10 cellular contexts compared by ENCODE assay signal in the genomic region with DNA sequence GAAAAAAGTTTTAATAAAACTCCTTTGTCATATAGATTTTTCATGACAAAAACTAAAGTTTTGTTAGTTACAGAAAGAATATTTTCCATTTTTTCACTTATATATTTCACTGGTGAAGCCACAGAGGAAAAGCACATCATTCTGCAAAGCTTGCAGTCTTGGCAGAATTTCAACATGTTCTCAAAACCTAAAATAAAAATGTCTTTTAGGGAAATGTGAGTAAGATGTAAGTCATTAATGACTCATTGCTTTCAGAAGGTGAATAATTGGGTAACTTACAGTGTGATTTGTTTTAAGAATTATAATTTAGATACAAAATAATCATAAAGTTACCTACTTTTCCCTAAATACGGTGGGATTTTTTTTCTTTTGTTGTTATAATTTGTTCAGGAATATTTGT. TPM values are rescaled to one million over a fixed set of nuclear protein-coding genes. Genes with fewer than 3 reads are reported as not detected.
DNase-seq lines count a peak whose midpoint lies in the region; ATAC-seq and TF ChIP-seq lines count a peak whose summit lies in the region.
"Had no signal": no experiment of that assay in that cellular context is flagged by ENCODE, and none has a peak within 500 bp of the region (broad histone marks: within the 10 kb centered on the region; RNA-seq: fewer than 3 reads in every experiment).

No MANE protein-coding gene starts in this region.

- 65 to 86% (median 73%) methylated on average over 1 of the region's 1 CpG for whole genome bisulfite sequencing in stomach, 5 donors
- 67% methylated on average over 1 of the region's 1 CpG for WGBS in right lobe of liver (ENCODE audit: insufficient coverage, low coverage, low lambda C conversion rate, missing lambda C conversion rate)

- peak overlapping the region; percentile 57 for H3K27ac Mint-ChIP-seq in activated naive CD8-positive, alpha-beta T cell treated with anti-CD3 and anti-CD28 coated beads, Interleukin-2, amount 50 U/mL, for 24 hours
- H3K27ac Mint-ChIP-seq in T-helper 17 cell, result no peak overlapping the region

- H3K27me3 Mint-ChIP-seq in activated naive CD8-positive, alpha-beta T cell treated with anti-CD3 and anti-CD28 coated beads, Interleukin-2, amount 50 U/mL, for 24 hours, result no peaks in the 10 kb centered on the region
- H3K27me3 Mint-ChIP-seq in T-helper 17 cell, result no peaks in the 10 kb centered on the region

- H3K4me1 Mint-ChIP-seq in activated naive CD8-positive, alpha-beta T cell treated with anti-CD3 and anti-CD28 coated beads, Interleukin-2, amount 50 U/mL, for 24 hours, result peaks cover 40% of the 10 kb centered on the region
- H3K4me1 Mint-ChIP-seq in T-helper 17 cell, result peaks cover 6% of the 10 kb centered on the region

- intact Hi-C loops in stomach (cut with DNase I; ENCODE audit: low total_unique reads) (no loop called here), right lobe of liver (cut with DNase I) (no loop called here)

- no peaks in the 10 kb centered on the region for H3K9me3 Mint-ChIP-seq in activated naive CD8-positive, alpha-beta T cell treated with anti-CD3 and anti-CD28 coated beads, Interleukin-2, amount 50 U/mL, for 24 hours

- H3K4me1 ChIP-seq in SJCRH30 (no peaks in the 10 kb centered on the region), stomach (peaks cover 0 to 11% (median 4%) of the 10 kb centered on the region in 4 donors), right lobe of liver (no peaks in the 10 kb centered on the region)

- no peak overlapping the region for H3K4me3 Mint-ChIP-seq in activated naive CD8-positive, alpha-beta T cell treated with anti-CD3 and anti-CD28 coated beads, Interleukin-2, amount 50 U/mL, for 24 hours
- H3K4me3 Mint-ChIP-seq in T-helper 17 cell, result no peak overlapping the region

- TF ChIP-seq CTCF in AG04450 (IDR thresholded peaks at IDR 0.05; ENCODE audit: low read depth, low read length), result no peak
- TF ChIP-seq CTCF in stomach (IDR thresholded peaks at IDR 0.05), result no peak
- TF ChIP-seq CTCF in right lobe of liver (IDR thresholded peaks at IDR 0.05), result no peak

- TF ChIP-seq POLR2A in stomach (IDR thresholded peaks at IDR 0.05) (no peak), right lobe of liver (IDR thresholded peaks at IDR 0.05) (no peak)

- CTCF ChIA-PET in AG04450 (lab: Charles Lee), result interaction anchor here (0.6 to 4.5 kb wide), 2 partner anchors 14 to 32 kb away, joined by 8 to 16 read pairs; no protein-coding TSS in a partner anchor

- H3K27ac ChIP-seq in AG04450 (ENCODE audit: low read depth, low read length) (no peak overlapping the region), SJCRH30 (no peak overlapping the region), stomach (no peak overlapping the region), right lobe of liver (peak overlapping the region in 1 of 3 donors; percentile 7)

- POLR2A ChIA-PET in AG04450 (lab: Yijun Ruan, JAX), result no interaction called here

- ATAC-seq in activated naive CD8-positive, alpha-beta T cell treated with anti-CD3 and anti-CD28 coated beads, Interleukin-2, amount 50 U/mL, for 24 hours, result peak; percentile 56
- ATAC-seq in T-helper 17 cell (no peak), right lobe of liver (no peak)

- H3K36me3 ChIP-seq in SJCRH30 (no peaks in the 10 kb centered on the region), stomach (peaks cover 5 to 66% (median 47%) of the 10 kb centered on the region in 4 donors), right lobe of liver (no peaks in the 10 kb centered on the region)

- H3K4me3 ChIP-seq in AG04450 (ENCODE audit: low read depth, low read length), result no peak overlapping the region
- H3K4me3 ChIP-seq in SJCRH30, result no peak overlapping the region
- no peak overlapping the region for H3K4me3 ChIP-seq in stomach
- no peak overlapping the region for H3K4me3 ChIP-seq in right lobe of liver
- H3K4me3 ChIP-seq: dorsolateral prefrontal cortex, left ventricle myocardium inferior had no signal

- DNase-seq in AG04450 (ENCODE audit: low read depth, low spot score) (peak; percentile 34), HPDE6-E6E7 (ENCODE audit: extremely low spot score) (peak; percentile 16), glomerular visceral epithelial cell (ENCODE audit: extremely low spot score) (peak; percentile 40), SJCRH30 (no peak), stomach (no peak), T-helper 17 cell (no peak), right lobe of liver (no peak)
- no peak for DNase-seq in activated naive CD8-positive, alpha-beta T cell treated with anti-CD3 and anti-CD28 coated beads, Interleukin-2, amount 50 U/mL, for 24 hours
- DNase-seq: dorsolateral prefrontal cortex, left ventricle myocardium inferior had no signal

- H3K36me3 Mint-ChIP-seq in activated naive CD8-positive, alpha-beta T cell treated with anti-CD3 and anti-CD28 coated beads, Interleukin-2, amount 50 U/mL, for 24 hours (ENCODE audit: low read depth), result peaks cover 52% of the 10 kb centered on the region
- peaks cover 6% of the 10 kb centered on the region for H3K36me3 Mint-ChIP-seq in T-helper 17 cell (ENCODE audit: low read depth)

- H3K27me3 ChIP-seq in AG04450 (ENCODE audit: control insufficient read depth, insufficient read depth, low read length) (no peaks in the 10 kb centered on the region), SJCRH30 (no peaks in the 10 kb centered on the region), stomach (no peaks in the 10 kb centered on the region), right lobe of liver (no peaks in the 10 kb centered on the region)
- H3K27me3 ChIP-seq: dorsolateral prefrontal cortex had no signal

- no peak for TF ChIP-seq EP300 in stomach (IDR thresholded peaks at IDR 0.05)

- no peaks in the 10 kb centered on the region for H3K9me3 ChIP-seq in AG04450 (ENCODE audit: control insufficient read depth, insufficient read depth, low read length)
- H3K9me3 ChIP-seq in SJCRH30 (replicated peaks), result no peaks in the 10 kb centered on the region
- no peaks in the 10 kb centered on the region for H3K9me3 ChIP-seq in stomach
- no peaks in the 10 kb centered on the region for H3K9me3 ChIP-seq in T-helper 17 cell (ENCODE audit: control insufficient read depth, low read length, poor library complexity, severe bottlenecking)
- no peaks in the 10 kb centered on the region for H3K9me3 ChIP-seq in right lobe of liver
- H3K9me3 ChIP-seq: left ventricle myocardium inferior had no signal

RNA-seq across cellular contexts. Expression of a gene that starts 43.4 kb away (rescaled TPM):
- polyA plus RNA-seq in AG04450 (2011; rRNA removed) (not detected in 2 replicates), stomach (1 to 10 TPM in 1 of 3 donors, under 1 TPM in 2; 0.50 to 1.2 (median 0.92) TPM)
- polyA minus RNA-seq in AG04450 (2011; rRNA and poly(A)+ RNA removed), result not detected in 2 replicates
- 0.08 TPM in 2 replicates for total RNA-seq in SJCRH30 (2014; rRNA removed; shearing (Covaris generic))
- total RNA-seq in stomach (10 to 100 TPM in 3 of 5 donors, 1 to 10 TPM in 1, under 1 TPM in 1; 0.45 to 50.3 (median 18.5) TPM), T-helper 17 cell (1 to 10 TPM; 1.2 to 3.1 TPM), right lobe of liver (1 to 10 TPM in 3 of 6 experiments, under 1 TPM in 3; 0.27 to 2.1 (median 0.81) TPM)

Comparison
In these comparisons a context has a peak if more than half of its experiments do, and no peak if none do; other contexts are left out.
1. DNase-seq: peak in AG04450 (single experiment), HPDE6-E6E7 (single experiment) and glomerular visceral epithelial cell (single experiment); none in activated naive CD8-positive, alpha-beta T cell treated with anti-CD3 and anti-CD28 coated beads, Interleukin-2, amount 50 U/mL, for 24 hours (single experiment), SJCRH30 (0 of 2), stomach (single experiment), T-helper 17 cell (0 of 3) and right lobe of liver (0 of 3).